In genomic region chr1:153505576-153505975, GRCh38 we compare ENCODE assay signal across 31 cellular contexts. TPM values are rescaled to one million over a fixed set of nuclear protein-coding genes. Genes with fewer than 3 reads are reported as not detected.
A peak's percentile ranks its signal among the peaks of the same experiment; 100 is the strongest.
DNase-seq lines count a peak whose midpoint lies in the region; ATAC-seq and TF ChIP-seq lines count a peak whose summit lies in the region.
"Had no signal": no experiment of that assay in that cellular context is flagged by ENCODE, and none has a peak within 500 bp of the region (broad histone marks: within the 10 kb centered on the region; RNA-seq: fewer than 3 reads in every experiment).

No MANE protein-coding gene starts in this region.

- no peak for ATAC-seq in activated CD8-positive, alpha-beta memory T cell treated with anti-CD3 and anti-CD28 coated beads, Interleukin-2, amount 10 ng/mL, durations not matched to agents 7 days and 5 days
- no peak for ATAC-seq in HG03442 (IDR thresholded peaks at IDR 0.05; ENCODE audit: unreplicated experiment)
- ATAC-seq in HG02763 (IDR thresholded peaks at IDR 0.05; ENCODE audit: unreplicated experiment), result no peak
- ATAC-seq: pancreas, Right ventricle myocardium inferior had no signal

- CTCF ChIA-PET in activated CD8-positive, alpha-beta memory T cell treated with anti-CD3 and anti-CD28 coated beads, Interleukin-2, amount 10 ng/mL, durations not matched to agents 7 days and 5 days (lab: Charles Lee), result no interaction called here

- peaks cover 5% of the 10 kb centered on the region for H3K4me1 Mint-ChIP-seq in activated CD8-positive, alpha-beta memory T cell treated with anti-CD3 and anti-CD28 coated beads, Interleukin-2, amount 10 ng/mL, durations not matched to agents 7 days and 5 days
- H3K4me1 Mint-ChIP-seq: CD4-positive, alpha-beta memory T cell had no signal

- H3K9me3 Mint-ChIP-seq in activated CD8-positive, alpha-beta memory T cell treated with anti-CD3 and anti-CD28 coated beads, Interleukin-2, amount 10 ng/mL, durations not matched to agents 7 days and 5 days (ENCODE audit: low read depth), result no peaks in the 10 kb centered on the region
- H3K9me3 Mint-ChIP-seq: activated CD4-positive, alpha-beta T cell treated with anti-CD3 and anti-CD28 coated beads, Interleukin-2, amount 10 ng/mL, durations not matched to agents 7 days and 5 days; activated naive CD4-positive, alpha-beta T cell treated with anti-CD3 and anti-CD28 coated beads, Interleukin-2, amount 10 ng/mL, durations not matched to agents 7 days and 5 days; activated T-helper 1 cell treated with anti-CD3 and anti-CD28 coated beads, Interleukin-12 subunit alpha, Interleukin-12 subunit beta, Interleukin-2, Interleukin-4 antibody, amounts not matched to agents 30 ng/mL and 10 ng/mL and 1 ng/mL, durations not matched to agents 14 hours and 24 hours and 36 hours; CD4-positive, alpha-beta memory T cell; nephron progenitor cell had no signal

- no peaks in the 10 kb centered on the region for H3K36me3 Mint-ChIP-seq in activated CD8-positive, alpha-beta memory T cell treated with anti-CD3 and anti-CD28 coated beads, Interleukin-2, amount 10 ng/mL, durations not matched to agents 7 days and 5 days
- H3K36me3 Mint-ChIP-seq: activated naive CD4-positive, alpha-beta T cell treated with anti-CD3 and anti-CD28 coated beads, Interleukin-2, amount 10 ng/mL, durations not matched to agents 7 days and 5 days; CD4-positive, alpha-beta memory T cell had no signal

- H3K4me3 Mint-ChIP-seq in activated CD8-positive, alpha-beta memory T cell treated with anti-CD3 and anti-CD28 coated beads, Interleukin-2, amount 10 ng/mL, durations not matched to agents 7 days and 5 days, result no peak overlapping the region
- H3K4me3 Mint-ChIP-seq: activated CD4-positive, alpha-beta T cell treated with anti-CD3 and anti-CD28 coated beads, Interleukin-2, amount 10 ng/mL, durations not matched to agents 7 days and 5 days; activated naive CD4-positive, alpha-beta T cell treated with anti-CD3 and anti-CD28 coated beads, Interleukin-2, amount 10 ng/mL, durations not matched to agents 7 days and 5 days; activated T-helper 1 cell treated with anti-CD3 and anti-CD28 coated beads, Interleukin-12 subunit alpha, Interleukin-12 subunit beta, Interleukin-2, Interleukin-4 antibody, amounts not matched to agents 30 ng/mL and 10 ng/mL and 1 ng/mL, durations not matched to agents 14 hours and 24 hours and 36 hours; CD4-positive, alpha-beta memory T cell; nephron progenitor cell had no signal

- peak; percentile 22 for DNase-seq in activated CD8-positive, alpha-beta memory T cell treated with anti-CD3 and anti-CD28 coated beads, Interleukin-2, amount 10 ng/mL, durations not matched to agents 7 days and 5 days
- no peak for DNase-seq in activated CD8-positive, alpha-beta memory T cell treated with anti-CD3 and anti-CD28 coated beads, Interleukin-2, amount 50 U/mL, for 4 hours
- peak; percentile 23 for DNase-seq in fibroblast of pulmonary artery (ENCODE audit: low read depth)
- DNase-seq in stimulated activated CD4-positive, alpha-beta T cell treated with anti-CD3 and anti-CD28 coated beads, Interleukin-2, amount 100 ng/mL, for 48 hours, result no peak
- DNase-seq: activated CD4-positive, alpha-beta T cell treated with anti-CD3 and anti-CD28 coated beads, Interleukin-2, amount 10 ng/mL, durations not matched to agents 7 days and 5 days; activated naive CD4-positive, alpha-beta T cell treated with anti-CD3 and anti-CD28 coated beads, Interleukin-2, amount 10 ng/mL, durations not matched to agents 7 days and 5 days; AML-193; amniotic stem cell; CD4-positive, alpha-beta memory T cell; effector memory CD4-positive, alpha-beta T cell; erythroblast; KBM-7; left ventricle myocardium inferior; MM.1S; NCI-H1417 treated with DMSO at 0.1 percent for 48 hours; NCI-H2107; NCI-H446; NCI-H82; nephron progenitor cell; pancreas; stimulated activated CD4-positive, alpha-beta T cell treated with anti-CD3 and anti-CD28 coated beads, Interleukin-12 subunit alpha, Interleukin-12 subunit beta, amount 100 ng/mL, for 4 hours; stimulated activated CD4-positive, alpha-beta T cell treated with anti-CD3 and anti-CD28 coated beads, Interleukin-4, amount 100 ng/mL, for 4 hours; stimulated activated naive CD4-positive, alpha-beta T cell treated with Interleukin-2 at 50 U/mL for 16 hours; thyroid gland had no signal

- H3K4me3 ChIP-seq in fibroblast of pulmonary artery (replicated peaks; ENCODE audit: low read depth, low read length), result no peak overlapping the region
- H3K4me3 ChIP-seq: left ventricle myocardium inferior, pancreas, right atrium auricular region, thyroid gland had no signal

- peaks cover 5% of the 10 kb centered on the region for H3K27me3 Mint-ChIP-seq in activated CD8-positive, alpha-beta memory T cell treated with anti-CD3 and anti-CD28 coated beads, Interleukin-2, amount 10 ng/mL, durations not matched to agents 7 days and 5 days
- H3K27me3 Mint-ChIP-seq: activated CD4-positive, alpha-beta T cell treated with anti-CD3 and anti-CD28 coated beads, Interleukin-2, amount 10 ng/mL, durations not matched to agents 7 days and 5 days had no signal

- no peak for TF ChIP-seq CTCF in fibroblast of pulmonary artery (IDR thresholded peaks at IDR 0.05; ENCODE audit: low read length, missing control alignments)

- no peak overlapping the region for H3K27ac Mint-ChIP-seq in activated CD8-positive, alpha-beta memory T cell treated with anti-CD3 and anti-CD28 coated beads, Interleukin-2, amount 10 ng/mL, durations not matched to agents 7 days and 5 days
- H3K27ac Mint-ChIP-seq: activated CD4-positive, alpha-beta T cell treated with anti-CD3 and anti-CD28 coated beads, Interleukin-2, amount 10 ng/mL, durations not matched to agents 7 days and 5 days; activated naive CD4-positive, alpha-beta T cell treated with anti-CD3 and anti-CD28 coated beads, Interleukin-2, amount 10 ng/mL, durations not matched to agents 7 days and 5 days; activated T-helper 1 cell treated with anti-CD3 and anti-CD28 coated beads, Interleukin-12 subunit alpha, Interleukin-12 subunit beta, Interleukin-2, Interleukin-4 antibody, amounts not matched to agents 30 ng/mL and 10 ng/mL and 1 ng/mL, durations not matched to agents 14 hours and 24 hours and 36 hours; CD4-positive, alpha-beta memory T cell; nephron progenitor cell had no signal

RNA-seq across cellular contexts. Expression of gene S100A6, which starts 30.2 kb away (rescaled TPM):
- total RNA-seq in activated CD8-positive, alpha-beta memory T cell treated with anti-CD3 and anti-CD28 coated beads, Interleukin-2, amount 10 ng/mL, durations not matched to agents 7 days and 5 days, result 100 to 1,000 TPM; 386 to 543 TPM

RNA-seq across cellular contexts. Expression of gene S100A5, which starts 35.2 kb away (rescaled TPM):
- 1 to 10 TPM; 1.6 to 3.0 TPM for total RNA-seq in activated CD8-positive, alpha-beta memory T cell treated with anti-CD3 and anti-CD28 coated beads, Interleukin-2, amount 10 ng/mL, durations not matched to agents 7 days and 5 days
- total RNA-seq: bronchial epithelial cell, left ventricle myocardium inferior, pancreas, right atrium auricular region, Right ventricle myocardium inferior had no signal

RNA-seq across cellular contexts. Expression of gene S100A4, which starts 40.0 kb away (rescaled TPM):
- 100 to 1,000 TPM; 898 to 906 TPM for total RNA-seq in activated CD8-positive, alpha-beta memory T cell treated with anti-CD3 and anti-CD28 coated beads, Interleukin-2, amount 10 ng/mL, durations not matched to agents 7 days and 5 days

RNA-seq across cellular contexts. Expression of gene S100A3, which starts 43.5 kb away (rescaled TPM):
- total RNA-seq in activated CD8-positive, alpha-beta memory T cell treated with anti-CD3 and anti-CD28 coated beads, Interleukin-2, amount 10 ng/mL, durations not matched to agents 7 days and 5 days, result not detected
- total RNA-seq: activated CD4-positive, alpha-beta T cell treated with anti-CD3 and anti-CD28 coated beads, Interleukin-2, amount 10 ng/mL, durations not matched to agents 7 days and 5 days; activated T-helper 1 cell treated with anti-CD3 and anti-CD28 coated beads, Interleukin-12 subunit alpha, Interleukin-12 subunit beta, Interleukin-2, Interleukin-4 antibody, amounts not matched to agents 30 ng/mL and 10 ng/mL and 1 ng/mL, durations not matched to agents 14 hours and 24 hours and 36 hours; CD4-positive, alpha-beta memory T cell had no signal

RNA-seq across cellular contexts. Expression of gene S100A7, which starts 45.1 kb away (rescaled TPM):
- total RNA-seq in activated CD8-positive, alpha-beta memory T cell treated with anti-CD3 and anti-CD28 coated beads, Interleukin-2, amount 10 ng/mL, durations not matched to agents 7 days and 5 days, result not detected
- total RNA-seq: activated CD4-positive, alpha-beta T cell treated with anti-CD3 and anti-CD28 coated beads, Interleukin-2, amount 10 ng/mL, durations not matched to agents 7 days and 5 days; activated T-helper 1 cell treated with anti-CD3 and anti-CD28 coated beads, Interleukin-12 subunit alpha, Interleukin-12 subunit beta, Interleukin-2, Interleukin-4 antibody, amounts not matched to agents 30 ng/mL and 10 ng/mL and 1 ng/mL, durations not matched to agents 14 hours and 24 hours and 36 hours; bronchial epithelial cell; CD4-positive, alpha-beta memory T cell; G401; left ventricle myocardium inferior; pancreas; right atrium auricular region; Right ventricle myocardium inferior; thyroid gland had no signal

Comparison
In these comparisons a context has a peak if more than half of its experiments do, and no peak if none do; other contexts are left out.
1. DNase-seq: peak in activated CD8-positive, alpha-beta memory T cell treated with anti-CD3 and anti-CD28 coated beads, Interleukin-2, amount 10 ng/mL, durations not matched to agents 7 days and 5 days (single experiment) and fibroblast of pulmonary artery (single experiment); none in activated CD8-positive, alpha-beta memory T cell treated with anti-CD3 and anti-CD28 coated beads, Interleukin-2, amount 50 U/mL, for 4 hours (single experiment) and stimulated activated CD4-positive, alpha-beta T cell treated with anti-CD3 and anti-CD28 coated beads, Interleukin-2, amount 100 ng/mL, for 48 hours (0 of 2).